In the genomic region with DNA sequence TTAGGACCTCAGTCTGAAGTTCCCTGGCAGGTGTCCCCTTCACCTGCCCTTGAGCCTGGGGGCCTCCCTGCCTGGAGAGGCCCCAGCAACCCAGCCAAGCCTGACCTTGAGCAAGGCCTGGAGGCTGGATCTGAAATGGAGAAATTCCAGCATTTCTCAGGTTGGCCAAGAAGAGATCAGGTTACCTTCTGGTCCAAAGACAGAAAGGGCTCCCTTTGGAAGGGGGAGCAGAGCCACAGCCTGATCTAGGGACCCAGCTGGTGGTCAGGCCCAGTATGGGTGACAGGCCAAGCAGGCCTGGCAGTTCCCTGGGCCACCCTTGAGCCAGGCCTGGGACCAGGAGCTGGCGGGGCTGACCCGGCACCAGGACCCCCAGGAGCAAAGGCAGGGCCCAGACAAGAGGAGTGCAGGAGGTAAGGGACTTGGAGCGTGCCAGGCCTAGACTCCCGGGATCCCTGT, we compare ENCODE assay signal across 12 cellular contexts.
DNase-seq lines count a peak whose midpoint lies in the region; ATAC-seq and TF ChIP-seq lines count a peak whose summit lies in the region.
"Had no signal": no experiment of that assay in that cellular context is flagged by ENCODE, and none has a peak within 500 bp of the region (broad histone marks: within the 10 kb centered on the region; RNA-seq: fewer than 3 reads in every experiment).

No MANE protein-coding gene starts in this region.

- peaks cover 62% of the 10 kb centered on the region for H3K27me3 Mint-ChIP-seq in neural crest cell (ENCODE audit: low read depth)

- no peak overlapping the region for H3K27ac Mint-ChIP-seq in neural crest cell (ENCODE audit: unreplicated experiment)

- peak overlapping the region; percentile 25 to 88 (median 72) for H3K27ac ChIP-seq in Peyer's patch
- H3K27ac ChIP-seq in esophagus squamous epithelium = peak overlapping the region; percentile 54 to 91 (median 79)
- H3K27ac ChIP-seq in tibial nerve = peak overlapping the region; percentile 34 to 88 (median 83)

- H3K4me3 ChIP-seq in Peyer's patch (peak overlapping the region in 2 of 4 donors; percentile 51 to 58), esophagus squamous epithelium (peak overlapping the region in 3 of 4 donors; percentile 41 to 75 (median 57)), tibial nerve (peak overlapping the region in 3 of 4 donors; percentile 18 to 60 (median 42))

- ATAC-seq in GM19023 (IDR thresholded peaks at IDR 0.05; ENCODE audit: unreplicated experiment) = no peak
- ATAC-seq: SK-N-SH treated with all-trans-retinoic acid at 6 μM for 48 hours had no signal

- H3K36me3 Mint-ChIP-seq in neural crest cell (ENCODE audit: low read depth) = peaks cover 9% of the 10 kb centered on the region

- intact Hi-C loops in esophagus squamous epithelium (cut with DNase I) = no loop called here

- no peak for DNase-seq in Peyer's patch
- no peak for DNase-seq in esophagus squamous epithelium (lab: John Stamatoyannopoulos, UW)
- no peak for DNase-seq in neural crest cell (ENCODE audit: low read depth, low spot score)
- no peak for DNase-seq in tibial nerve (ENCODE audit: low spot score in 2 of 2)
- DNase-seq in activated CD4-positive, alpha-beta T cell treated with anti-CD3 and anti-CD28 coated beads for 1 hour = no peak
- no peak for DNase-seq in activated T-cell treated with anti-CD3 and anti-CD28 coated beads for 4 hours
- DNase-seq in NCI-H1105 treated with DMSO at 0.1 percent for 48 hours (lab: John Stamatoyannopoulos, UW) = no peak
- DNase-seq: activated naive CD4-positive, alpha-beta T cell; NCI-H524 treated with DMSO at 0.1 percent for 48 hours; stimulated activated CD4-positive, alpha-beta T cell treated with anti-CD3 and anti-CD28 coated beads, Interleukin-4, amount 100 ng/mL, for 4 hours had no signal

- no peak for TF ChIP-seq EP300 in tibial nerve (IDR thresholded peaks at IDR 0.05)

- H3K36me3 ChIP-seq in Peyer's patch (no peaks in the 10 kb centered on the region), esophagus squamous epithelium (no peaks in the 10 kb centered on the region), tibial nerve (peaks cover 0 to 5% (median 0%) of the 10 kb centered on the region in 3 donors)

- 100% methylated on average over 2 of the region's 4 CpGs; no CpG with 5 or more reads in 1 of the 2 donors for WGBS in esophagus squamous epithelium, 2 donors
- 88 to 94% methylated on average over 4 of the region's 4 CpGs for WGBS in tibial nerve, 2 donors

- TF ChIP-seq POLR2A in Peyer's patch (IDR thresholded peaks at IDR 0.05) (no peak), esophagus squamous epithelium (IDR thresholded peaks at IDR 0.05) (no peak), tibial nerve (IDR thresholded peaks at IDR 0.05) (no peak)

- H3K4me3 Mint-ChIP-seq in neural crest cell = peak overlapping the region; percentile 47

- H3K9me3 ChIP-seq in Peyer's patch = peaks cover 0 to 12% (median 5%) of the 10 kb centered on the region in 4 donors
- H3K9me3 ChIP-seq in esophagus squamous epithelium = peaks cover 0 to 31% (median 11%) of the 10 kb centered on the region in 3 donors
- peaks cover 0 to 20% (median 0%) of the 10 kb centered on the region in 4 donors for H3K9me3 ChIP-seq in tibial nerve

- no peaks in the 10 kb centered on the region for H3K27me3 ChIP-seq in Peyer's patch
- peaks cover 0 to 46% (median 0%) of the 10 kb centered on the region in 4 donors for H3K27me3 ChIP-seq in esophagus squamous epithelium
- H3K27me3 ChIP-seq in tibial nerve = peaks cover 0 to 25% of the 10 kb centered on the region in 2 donors

- H3K4me1 ChIP-seq in Peyer's patch (peaks cover 0 to 5% (median 0%) of the 10 kb centered on the region in 4 donors), esophagus squamous epithelium (peaks cover 4 to 40% (median 9%) of the 10 kb centered on the region in 3 donors), tibial nerve (peaks cover 0 to 39% (median 2%) of the 10 kb centered on the region in 4 donors)

- no peak for TF ChIP-seq CTCF in Peyer's patch (IDR thresholded peaks at IDR 0.05)
- no peak for TF ChIP-seq CTCF in esophagus squamous epithelium (IDR thresholded peaks at IDR 0.05)
- TF ChIP-seq CTCF in neural crest cell (conservative IDR thresholded peaks at IDR 0.05) = no peak
- TF ChIP-seq CTCF in tibial nerve (IDR thresholded peaks at IDR 0.05) = no peak

- H3K4me1 Mint-ChIP-seq in neural crest cell = peaks cover 13% of the 10 kb centered on the region

- peaks cover 5% of the 10 kb centered on the region for H3K9me3 Mint-ChIP-seq in neural crest cell
